ENCODE assay signal across 9 cellular contexts in the genomic region with DNA sequence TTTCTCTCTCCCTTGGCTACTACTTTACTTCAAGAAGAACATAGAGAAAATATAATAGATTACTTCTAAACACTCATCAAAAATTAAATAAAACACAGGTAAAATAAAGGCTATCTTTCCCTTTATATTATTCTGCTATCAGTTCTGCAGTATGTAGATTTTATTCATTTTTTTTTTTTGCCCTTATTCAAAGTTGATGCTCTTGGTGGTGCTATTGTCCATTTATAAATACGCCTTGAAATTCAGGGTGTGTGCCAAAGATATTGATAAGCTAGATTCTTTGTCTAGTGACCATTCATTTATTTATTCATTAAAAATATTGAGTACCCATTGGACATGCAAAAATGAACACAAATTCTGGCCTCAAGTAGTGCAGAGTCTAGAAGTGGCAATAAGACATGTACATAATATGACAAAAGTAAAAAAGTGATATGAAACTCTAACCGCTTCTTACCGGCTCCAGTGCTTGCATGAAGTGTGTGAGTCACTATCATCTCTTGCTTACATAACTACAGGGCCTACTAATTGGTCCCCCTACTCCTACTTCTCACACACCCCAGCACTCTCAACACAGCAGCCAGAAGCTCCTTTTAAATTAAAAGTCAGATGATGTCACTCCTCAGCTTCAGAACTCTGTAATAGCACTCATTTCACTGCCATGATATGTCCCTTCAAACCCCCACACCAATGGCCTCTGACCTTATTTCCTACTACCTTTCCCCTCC.
DNase-seq lines count a peak whose midpoint lies in the region; ATAC-seq and TF ChIP-seq lines count a peak whose summit lies in the region.
"Had no signal": no experiment of that assay in that cellular context is flagged by ENCODE, and none has a peak within 500 bp of the region (broad histone marks: within the 10 kb centered on the region; RNA-seq: fewer than 3 reads in every experiment).

No MANE protein-coding gene starts in this region.

- no peaks in the 10 kb centered on the region for H3K27me3 ChIP-seq in OCI-LY1 (ENCODE audit: insufficient read depth, low read length)

- no peaks in the 10 kb centered on the region for H4K20me1 ChIP-seq in OCI-LY1 (ENCODE audit: insufficient read depth, low read length)

- peak; percentile 96 for ATAC-seq in HG03095 (IDR thresholded peaks at IDR 0.05; ENCODE audit: unreplicated experiment)
- ATAC-seq in stimulated activated memory B cell treated with anti-CD40 and anti-IgM and Interleukin-4, amounts not matched to agents 10 μg/mL and 1 μg/mL and 100 μg/mL, for 72 hours: peak; percentile 83

- H3K36me3 Mint-ChIP-seq in stimulated activated memory B cell treated with anti-CD40 and anti-IgM and Interleukin-4, amounts not matched to agents 10 μg/mL and 1 μg/mL and 100 μg/mL, for 72 hours: no peaks in the 10 kb centered on the region

- H3K9me2 ChIP-seq in OCI-LY1 (ENCODE audit: low read depth, low read length): no peaks in the 10 kb centered on the region

- DNase-seq in NCI-H2171 treated with DMSO at 0.1 percent for 48 hours (lab: John Stamatoyannopoulos, UW): peak; percentile 26
- DNase-seq in NCI-H2171 (lab: John Stamatoyannopoulos, UW): no peak
- DNase-seq in foreskin melanocyte: no peak
- no peak for DNase-seq in HUDEP-2 (lab: John Stamatoyannopoulos, UW; ENCODE audit: unreplicated experiment in 76 of 76)
- DNase-seq in COLO668 (lab: John Stamatoyannopoulos, UW; ENCODE audit: unreplicated experiment): no peak
- DNase-seq: NCI-H187 had no signal

- H3K9me3 Mint-ChIP-seq in stimulated activated memory B cell treated with anti-CD40 and anti-IgM and Interleukin-4, amounts not matched to agents 10 μg/mL and 1 μg/mL and 100 μg/mL, for 72 hours: no peaks in the 10 kb centered on the region

- H3K79me2 ChIP-seq in OCI-LY1 (ENCODE audit: insufficient read depth, low read length): no peaks in the 10 kb centered on the region

- no peaks in the 10 kb centered on the region for H3F3A ChIP-seq in OCI-LY1 (ENCODE audit: insufficient read depth, low read length)

- H3K27me3 Mint-ChIP-seq in stimulated activated memory B cell treated with anti-CD40 and anti-IgM and Interleukin-4, amounts not matched to agents 10 μg/mL and 1 μg/mL and 100 μg/mL, for 72 hours: no peaks in the 10 kb centered on the region

- no peak overlapping the region for H3K9ac ChIP-seq in OCI-LY1 (ENCODE audit: low read length)

- no peak overlapping the region for H3K4me2 ChIP-seq in OCI-LY1 (ENCODE audit: low read length)

- no peak overlapping the region for H2AFZ ChIP-seq in OCI-LY1 (ENCODE audit: low read length)

- peaks cover 17% of the 10 kb centered on the region for H3K4me1 Mint-ChIP-seq in stimulated activated memory B cell treated with anti-CD40 and anti-IgM and Interleukin-4, amounts not matched to agents 10 μg/mL and 1 μg/mL and 100 μg/mL, for 72 hours

- 0 out of 2 replicates have a peak, but pooled peaks have one; percentile 5 for TF ChIP-seq CTCF in OCI-LY1 (IDR thresholded peaks at IDR 0.05; ENCODE audit: low read length)

- no peak overlapping the region for H3K27ac ChIP-seq in OCI-LY1 (ENCODE audit: low read depth, low read length, poor library complexity, severe bottlenecking)

- H3K4me3 Mint-ChIP-seq in stimulated activated memory B cell treated with anti-CD40 and anti-IgM and Interleukin-4, amounts not matched to agents 10 μg/mL and 1 μg/mL and 100 μg/mL, for 72 hours: no peak overlapping the region

- no peak overlapping the region for H3K27ac Mint-ChIP-seq in stimulated activated memory B cell treated with anti-CD40 and anti-IgM and Interleukin-4, amounts not matched to agents 10 μg/mL and 1 μg/mL and 100 μg/mL, for 72 hours

- no peaks in the 10 kb centered on the region for H3K9me3 ChIP-seq in OCI-LY1 (ENCODE audit: low read length)

- no peaks in the 10 kb centered on the region for H3K36me3 ChIP-seq in OCI-LY1 (ENCODE audit: insufficient read depth, low read length)

- H3K4me1 ChIP-seq in OCI-LY1 (ENCODE audit: insufficient read depth, low read length, severe bottlenecking): no peaks in the 10 kb centered on the region

- H3K4me3 ChIP-seq in OCI-LY1 (ENCODE audit: low read depth, low read length, poor library complexity, severe bottlenecking): no peak overlapping the region
